ENCODE assay signal across 8 cellular contexts in the genomic region with DNA sequence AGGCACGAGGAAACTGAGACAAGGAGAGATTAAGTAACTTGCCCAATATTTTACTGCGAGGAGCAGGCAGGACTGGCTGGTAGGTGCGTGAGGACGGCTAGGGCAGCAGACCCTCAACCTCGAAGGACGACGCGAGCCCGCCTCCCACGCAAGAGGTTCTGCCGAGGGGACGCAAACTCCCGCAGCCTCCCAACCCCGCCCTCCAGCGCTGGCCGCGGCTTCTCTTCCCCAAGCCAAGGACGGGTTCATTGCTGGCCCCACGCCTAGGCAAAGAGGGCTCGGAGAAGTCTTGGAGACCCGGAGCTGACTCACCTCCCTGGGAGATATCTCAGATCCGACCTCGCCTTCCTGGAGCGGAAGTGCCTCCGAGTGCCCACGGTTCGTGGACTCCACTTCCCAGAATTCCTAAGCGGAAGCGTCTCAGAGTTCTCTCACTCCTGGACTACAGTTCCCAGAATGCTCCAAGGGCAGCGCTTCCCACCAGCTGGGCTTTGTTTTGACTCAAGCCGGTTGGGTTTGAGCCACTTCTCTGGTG. TPM values are rescaled to one million over a fixed set of nuclear protein-coding genes. Genes with fewer than 3 reads are reported as not detected.
DNase-seq lines count a peak whose midpoint lies in the region; ATAC-seq and TF ChIP-seq lines count a peak whose summit lies in the region.

A gene (minus strand): TSS at position 367 of the 535 bp plus-strand sequence. CDS start 1,621 bp downstream, outside the sequence.

- POLR2A ChIA-PET in activated CD8-positive, alpha-beta T cell treated with anti-CD3 and anti-CD28 coated beads for 36 hours (lab: Charles Lee) = interaction anchor here (1.0 kb wide), 1 partner anchor 92 kb away, joined by 4 read pairs; a partner anchor contains a TSS

- H3K36me3 Mint-ChIP-seq in activated CD8-positive, alpha-beta T cell treated with anti-CD3 and anti-CD28 coated beads for 36 hours (ENCODE audit: low read depth) = peaks cover 25% of the 10 kb centered on the region

- peaks cover 20% of the 10 kb centered on the region for H3K4me1 Mint-ChIP-seq in activated CD8-positive, alpha-beta T cell treated with anti-CD3 and anti-CD28 coated beads for 36 hours (ENCODE audit: low read depth)

- H3K27ac ChIP-seq in lower lobe of right lung = peak within 1 kb of the TSS; percentile 76

- peaks cover 14% of the 10 kb centered on the region for H3K4me1 ChIP-seq in lower lobe of right lung

- peak; percentile 5 to 92 (median 84) for DNase-seq in C1 segment of cervical spinal cord (lab: John Stamatoyannopoulos, UW)
- peak; percentile 94 for DNase-seq in NCI-H748 treated with DMSO at 0.1 percent for 48 hours (lab: John Stamatoyannopoulos, UW)
- peak; percentile 85 for DNase-seq in activated CD8-positive, alpha-beta T cell treated with anti-CD3 and anti-CD28 coated beads for 36 hours
- peak; percentile 50 for DNase-seq in effector CD4-positive, alpha-beta T cell
- DNase-seq in lower lobe of right lung = peak; percentile 90
- DNase-seq in stimulated activated CD4-positive, alpha-beta T cell treated with anti-CD3 and anti-CD28 coated beads, TNF-alpha, amount 100 ng/mL, for 1 hour (ENCODE audit: low read depth in 3 of 3, low spot score in 1 of 3) = peak; percentile 24 to 43 (median 42)

- H3K9me3 ChIP-seq in lower lobe of right lung = peaks cover 30% of the 10 kb centered on the region

- peaks cover 15% of the 10 kb centered on the region for H3K9me3 Mint-ChIP-seq in activated CD8-positive, alpha-beta T cell treated with anti-CD3 and anti-CD28 coated beads for 36 hours

- no peak for TF ChIP-seq CTCF in activated CD8-positive, alpha-beta T cell treated with anti-CD3 and anti-CD28 coated beads for 36 hours (IDR thresholded peaks at IDR 0.05)
- no peak for TF ChIP-seq CTCF in lower lobe of right lung (IDR thresholded peaks at IDR 0.05)

- intact Hi-C loops in activated CD8-positive, alpha-beta T cell treated with anti-CD3 and anti-CD28 coated beads for 36 hours (cut with micrococcal nuclease) = loop anchor here (10.0 kb wide), 1 partner anchor 90 kb away; a partner anchor contains a TSS
- intact Hi-C loops in lower lobe of right lung (cut with DNase I) = no loop called here

- peak within 1 kb of the TSS; percentile 81 for H3K27ac Mint-ChIP-seq in activated CD8-positive, alpha-beta T cell treated with anti-CD3 and anti-CD28 coated beads for 36 hours

- peak within 1 kb of the TSS; percentile 83 for H3K4me3 Mint-ChIP-seq in activated CD8-positive, alpha-beta T cell treated with anti-CD3 and anti-CD28 coated beads for 36 hours

- peak; percentile 84 for ATAC-seq in GM19351 (IDR thresholded peaks at IDR 0.05; ENCODE audit: unreplicated experiment)
- ATAC-seq in HG03521 (IDR thresholded peaks at IDR 0.05; ENCODE audit: unreplicated experiment) = peak; percentile 72
- peak; percentile 93 for ATAC-seq in activated CD8-positive, alpha-beta T cell treated with anti-CD3 and anti-CD28 coated beads for 36 hours
- ATAC-seq in lower lobe of right lung = peak; percentile 99 to 100

- H3K4me3 ChIP-seq in lower lobe of right lung = peak within 1 kb of the TSS; percentile 96

- H3K27me3 Mint-ChIP-seq in activated CD8-positive, alpha-beta T cell treated with anti-CD3 and anti-CD28 coated beads for 36 hours = peaks cover 3% of the 10 kb centered on the region

- no peaks in the 10 kb centered on the region for H3K27me3 ChIP-seq in lower lobe of right lung (ENCODE audit: low read depth)

- CTCF ChIA-PET in activated CD8-positive, alpha-beta T cell treated with anti-CD3 and anti-CD28 coated beads for 36 hours (lab: Charles Lee) = interaction anchor here (1.1 kb wide), 1 partner anchor 210 kb away, joined by 4 read pairs; no protein-coding TSS in a partner anchor

- peaks cover 29% of the 10 kb centered on the region for H3K36me3 ChIP-seq in lower lobe of right lung

RNA-seq across cellular contexts. Expression of the gene that starts here (rescaled TPM):
- total RNA-seq in activated CD8-positive, alpha-beta T cell treated with anti-CD3 and anti-CD28 coated beads for 36 hours = 1 to 10 TPM; 2.7 to 3.6 TPM
- 6.5 TPM for total RNA-seq in lower lobe of right lung

Comparison
In these comparisons a context has a peak if more than half of its experiments do, and no peak if none do; other contexts are left out.
1. Peak in every context shown above with its lines: DNase-seq, ATAC-seq, H3K4me3 ChIP-seq and H3K27ac ChIP-seq.
2. DNase-seq: peak in every context shown above with its lines; median percentile 94 in NCI-H748 treated with DMSO at 0.1 percent for 48 hours; 90 in lower lobe of right lung; 85 in activated CD8-positive, alpha-beta T cell treated with anti-CD3 and anti-CD28 coated beads for 36 hours; 84 in C1 segment of cervical spinal cord; 50 in effector CD4-positive, alpha-beta T cell; 42 in stimulated activated CD4-positive, alpha-beta T cell treated with anti-CD3 and anti-CD28 coated beads, TNF-alpha, amount 100 ng/mL, for 1 hour.